14 cellular contexts compared by ENCODE assay signal in the genomic region with DNA sequence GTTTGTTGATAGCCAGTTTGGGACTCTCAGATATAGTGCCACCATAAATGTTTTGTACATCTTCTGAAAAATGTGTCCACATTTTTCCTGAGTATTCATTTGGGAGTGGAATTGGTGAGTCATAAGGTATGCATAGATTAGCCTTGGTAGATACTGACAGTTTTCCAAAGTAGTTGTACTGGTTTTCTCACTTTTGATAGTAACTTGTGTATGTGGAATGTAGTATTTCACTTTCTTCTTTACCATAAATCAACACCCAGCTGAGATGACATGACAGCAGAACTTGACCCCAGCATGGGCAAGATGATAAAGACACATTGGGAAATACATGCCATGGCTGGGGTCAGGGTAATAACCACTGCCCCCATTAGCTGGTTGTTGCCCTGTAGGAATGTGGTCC. TPM values are rescaled to one million over a fixed set of nuclear protein-coding genes. Genes with fewer than 3 reads are reported as not detected.
DNase-seq lines count a peak whose midpoint lies in the region; ATAC-seq, FAIRE-seq and TF ChIP-seq lines count a peak whose summit lies in the region.
"Had no signal": no experiment of that assay in that cellular context is flagged by ENCODE, and none has a peak within 500 bp of the region (broad histone marks: within the 10 kb centered on the region; RNA-seq: fewer than 3 reads in every experiment).

No MANE protein-coding gene starts in this region.

- DNase-seq in H54 (ENCODE audit: insufficient read length, low spot score), result peak; percentile 22
- peak; percentile 79 for DNase-seq in NCI-H226
- no peak for DNase-seq in effector memory CD8-positive, alpha-beta T cell
- DNase-seq in progenitor cell of endocrine pancreas (ENCODE audit: low spot score, unreplicated experiment), result no peak
- DNase-seq in NOMO-1 treated with DMSO at 0.1 percent for 48 hours (lab: John Stamatoyannopoulos, UW; ENCODE audit: unreplicated experiment), result no peak
- no peak for DNase-seq in NCI-H524 treated with DMSO at 0.1 percent for 48 hours (lab: John Stamatoyannopoulos, UW)
- DNase-seq: activated B cell treated with CpG ODN at 0.5 μM for 24 hours, activated gamma-delta T cell, cortex of kidney, DMS79, NCI-H1417 had no signal

- peaks cover 40 to 66% of the 10 kb centered on the region in 2 donors for H3K4me1 Mint-ChIP-seq in effector memory CD8-positive, alpha-beta T cell (ENCODE audit: low read depth in 2 of 2)
- peaks cover 55% of the 10 kb centered on the region for H3K4me1 Mint-ChIP-seq in progenitor cell of endocrine pancreas (ENCODE audit: low read depth)

- FAIRE-seq in H54 (lab: Jason Lieb, UNC), result peak; percentile 55

- H3K9me3 Mint-ChIP-seq in effector memory CD8-positive, alpha-beta T cell, result no peaks in the 10 kb centered on the region
- H3K9me3 Mint-ChIP-seq in progenitor cell of endocrine pancreas (ENCODE audit: low read depth), result peaks cover 3% of the 10 kb centered on the region
- H3K9me3 Mint-ChIP-seq: activated B cell treated with CpG ODN at 0.5 μM for 24 hours; stimulated activated naive B cell treated with anti-CD40 and anti-IgM and Interleukin-4, amounts not matched to agents 10 μg/mL and 1 μg/mL and 100 μg/mL, for 72 hours had no signal

- H3K36me3 Mint-ChIP-seq in effector memory CD8-positive, alpha-beta T cell (ENCODE audit: insufficient read depth), result peaks cover 15% of the 10 kb centered on the region
- peaks cover 3% of the 10 kb centered on the region for H3K36me3 Mint-ChIP-seq in progenitor cell of endocrine pancreas (ENCODE audit: insufficient read depth)

- peak overlapping the region; percentile 37 to 61 for H3K4me3 Mint-ChIP-seq in effector memory CD8-positive, alpha-beta T cell
- no peak overlapping the region for H3K4me3 Mint-ChIP-seq in progenitor cell of endocrine pancreas (ENCODE audit: low read depth)
- H3K4me3 Mint-ChIP-seq: activated B cell treated with CpG ODN at 0.5 μM for 24 hours; stimulated activated naive B cell treated with anti-CD40 and anti-IgM and Interleukin-4, amounts not matched to agents 10 μg/mL and 1 μg/mL and 100 μg/mL, for 72 hours had no signal

- ATAC-seq in effector memory CD8-positive, alpha-beta T cell (replicated peaks), result no peak
- ATAC-seq in HG02981 (IDR thresholded peaks at IDR 0.05; ENCODE audit: unreplicated experiment), result no peak

- TF ChIP-seq POLR2A in H54 (IDR thresholded peaks at IDR 0.05; ENCODE audit: low read depth, low read length), result no peak

- TF ChIP-seq CTCF in progenitor cell of endocrine pancreas (IDR thresholded peaks at IDR 0.05; ENCODE audit: unreplicated experiment), result no peak

- peak overlapping the region; percentile 57 to 88 for H3K27ac Mint-ChIP-seq in effector memory CD8-positive, alpha-beta T cell
- peak overlapping the region; percentile 92 for H3K27ac Mint-ChIP-seq in progenitor cell of endocrine pancreas

- no peaks in the 10 kb centered on the region for H3K27me3 Mint-ChIP-seq in effector memory CD8-positive, alpha-beta T cell
- H3K27me3 Mint-ChIP-seq in progenitor cell of endocrine pancreas, result no peaks in the 10 kb centered on the region
- H3K27me3 Mint-ChIP-seq: activated B cell treated with CpG ODN at 0.5 μM for 24 hours; stimulated activated naive B cell treated with anti-CD40 and anti-IgM and Interleukin-4, amounts not matched to agents 10 μg/mL and 1 μg/mL and 100 μg/mL, for 72 hours had no signal

RNA-seq across cellular contexts. Expression of gene FBXW8, which starts 5.4 kb away (rescaled TPM):
- total RNA-seq in progenitor cell of endocrine pancreas, result 32.6 and 33.8 TPM in 2 replicates

RNA-seq across cellular contexts. Expression of gene HRK, which starts 34.9 kb away (rescaled TPM):
- total RNA-seq in progenitor cell of endocrine pancreas, result 5.5 and 6.9 TPM in 2 replicates
- total RNA-seq: myocyte had no signal

Comparison
In these comparisons a context has a peak if more than half of its experiments do, and no peak if none do; other contexts are left out.
1. DNase-seq: peak in H54 (single experiment) and NCI-H226 (single experiment); none in effector memory CD8-positive, alpha-beta T cell (0 of 3), progenitor cell of endocrine pancreas (single experiment), NOMO-1 treated with DMSO at 0.1 percent for 48 hours (single experiment) and NCI-H524 treated with DMSO at 0.1 percent for 48 hours (single experiment).